1 cellular context compared by ENCODE assay signal in the genomic region with DNA sequence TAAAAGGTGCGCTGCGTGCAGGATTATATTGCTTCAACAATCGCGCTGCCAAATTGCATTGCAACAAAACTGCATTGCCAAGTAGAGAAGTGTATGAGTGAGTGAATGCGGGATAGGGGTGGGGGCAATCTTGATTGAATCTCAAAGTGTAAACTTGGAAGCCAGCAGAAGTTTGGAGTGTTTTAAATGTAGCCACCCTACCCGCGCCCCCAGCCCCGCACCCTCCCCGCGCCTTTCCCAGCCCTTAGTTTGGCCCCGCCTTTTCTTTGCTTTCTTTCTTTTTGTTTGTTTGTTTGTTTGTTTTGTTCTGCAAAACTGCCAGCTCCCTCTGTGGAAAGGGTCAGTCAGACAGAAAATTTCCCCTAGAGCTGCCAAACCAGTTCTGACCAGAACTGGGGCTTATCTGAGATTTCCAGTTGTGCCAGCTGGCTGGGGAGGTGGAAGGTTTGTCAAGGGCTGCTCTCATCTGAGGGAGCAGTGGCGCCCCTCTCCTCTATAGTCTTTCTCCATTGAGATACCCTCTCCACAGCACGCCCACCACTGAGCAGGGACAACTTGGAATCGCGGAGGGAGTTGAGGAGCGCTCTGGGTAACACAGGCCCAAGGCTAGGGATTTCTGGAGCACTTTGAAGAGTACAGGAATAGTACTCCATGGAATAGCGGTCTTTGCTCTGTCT.
TF ChIP-seq lines count a peak whose summit lies in the region.

No MANE protein-coding gene starts in this region.

TF ChIP-seq in SK-N-SH treated with all-trans-retinoic acid at 6 μM for 48 hours, 23 proteins besides CTCF, POLR2A, EP300 and RAD21 (continued from another document):
- TF ChIP-seq, protein P1, sequence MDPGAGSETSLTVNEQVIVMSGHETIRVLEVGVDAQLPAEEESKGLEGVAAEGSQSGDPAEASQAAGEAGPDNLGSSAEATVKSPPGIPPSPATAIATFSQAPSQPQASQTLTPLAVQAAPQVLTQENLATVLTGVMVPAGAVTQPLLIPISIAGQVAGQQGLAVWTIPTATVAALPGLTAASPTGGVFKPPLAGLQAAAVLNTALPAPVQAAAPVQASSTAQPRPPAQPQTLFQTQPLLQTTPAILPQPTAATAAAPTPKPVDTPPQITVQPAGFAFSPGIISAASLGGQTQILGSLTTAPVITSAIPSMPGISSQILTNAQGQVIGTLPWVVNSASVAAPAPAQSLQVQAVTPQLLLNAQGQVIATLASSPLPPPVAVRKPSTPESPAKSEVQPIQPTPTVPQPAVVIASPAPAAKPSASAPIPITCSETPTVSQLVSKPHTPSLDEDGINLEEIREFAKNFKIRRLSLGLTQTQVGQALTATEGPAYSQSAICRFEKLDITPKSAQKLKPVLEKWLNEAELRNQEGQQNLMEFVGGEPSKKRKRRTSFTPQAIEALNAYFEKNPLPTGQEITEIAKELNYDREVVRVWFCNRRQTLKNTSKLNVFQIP (CRISPR knock-in tag; IDR thresholded peaks at IDR 0.05; ENCODE audit: borderline replicate concordance, low read depth) = no peak
- TF ChIP-seq ESRRG (CRISPR knock-in tag; IDR thresholded peaks at IDR 0.05) = no peak
- TF ChIP-seq, protein P2, sequence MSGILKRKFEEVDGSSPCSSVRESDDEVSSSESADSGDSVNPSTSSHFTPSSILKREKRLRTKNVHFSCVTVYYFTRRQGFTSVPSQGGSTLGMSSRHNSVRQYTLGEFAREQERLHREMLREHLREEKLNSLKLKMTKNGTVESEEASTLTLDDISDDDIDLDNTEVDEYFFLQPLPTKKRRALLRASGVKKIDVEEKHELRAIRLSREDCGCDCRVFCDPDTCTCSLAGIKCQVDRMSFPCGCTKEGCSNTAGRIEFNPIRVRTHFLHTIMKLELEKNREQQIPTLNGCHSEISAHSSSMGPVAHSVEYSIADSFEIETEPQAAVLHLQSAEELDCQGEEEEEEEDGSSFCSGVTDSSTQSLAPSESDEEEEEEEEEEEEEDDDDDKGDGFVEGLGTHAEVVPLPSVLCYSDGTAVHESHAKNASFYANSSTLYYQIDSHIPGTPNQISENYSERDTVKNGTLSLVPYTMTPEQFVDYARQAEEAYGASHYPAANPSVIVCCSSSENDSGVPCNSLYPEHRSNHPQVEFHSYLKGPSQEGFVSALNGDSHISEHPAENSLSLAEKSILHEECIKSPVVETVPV (CRISPR knock-in tag; IDR thresholded peaks at IDR 0.05) = no peak
- no peak for TF ChIP-seq RARB (CRISPR knock-in tag; IDR thresholded peaks at IDR 0.05)
- TF ChIP-seq GLIS3 (CRISPR knock-in tag; IDR thresholded peaks at IDR 0.05) = no peak
- no peak for TF ChIP-seq ZFP30 (CRISPR knock-in tag; IDR thresholded peaks at IDR 0.05)
